1 cellular context compared by ENCODE assay signal in the genomic region with DNA sequence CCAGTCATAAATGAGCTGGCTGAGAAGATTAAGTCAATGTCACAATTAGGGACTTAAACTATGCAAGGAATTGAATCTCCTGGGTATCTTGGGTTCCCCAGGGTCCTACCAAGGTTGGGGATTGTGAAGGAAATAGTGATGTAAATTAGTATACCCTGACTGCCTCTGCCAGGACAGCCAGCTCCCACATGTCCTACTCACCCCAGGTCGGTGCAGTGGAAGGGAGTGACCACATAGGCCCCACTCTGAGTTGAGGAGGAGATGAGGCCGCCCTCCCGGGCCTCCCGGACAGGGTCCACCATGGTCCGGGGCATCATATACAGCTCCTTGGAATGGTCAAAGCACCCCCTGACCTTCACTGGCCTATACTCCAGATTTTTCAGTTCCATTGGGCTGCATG.
TF ChIP-seq lines count a peak whose summit lies in the region.

No MANE protein-coding gene starts in this region.

TF ChIP-seq in WTC11, 78 proteins besides CTCF, POLR2A, EP300 and RAD21 (continued from another document):
- TF ChIP-seq, protein P1, sequence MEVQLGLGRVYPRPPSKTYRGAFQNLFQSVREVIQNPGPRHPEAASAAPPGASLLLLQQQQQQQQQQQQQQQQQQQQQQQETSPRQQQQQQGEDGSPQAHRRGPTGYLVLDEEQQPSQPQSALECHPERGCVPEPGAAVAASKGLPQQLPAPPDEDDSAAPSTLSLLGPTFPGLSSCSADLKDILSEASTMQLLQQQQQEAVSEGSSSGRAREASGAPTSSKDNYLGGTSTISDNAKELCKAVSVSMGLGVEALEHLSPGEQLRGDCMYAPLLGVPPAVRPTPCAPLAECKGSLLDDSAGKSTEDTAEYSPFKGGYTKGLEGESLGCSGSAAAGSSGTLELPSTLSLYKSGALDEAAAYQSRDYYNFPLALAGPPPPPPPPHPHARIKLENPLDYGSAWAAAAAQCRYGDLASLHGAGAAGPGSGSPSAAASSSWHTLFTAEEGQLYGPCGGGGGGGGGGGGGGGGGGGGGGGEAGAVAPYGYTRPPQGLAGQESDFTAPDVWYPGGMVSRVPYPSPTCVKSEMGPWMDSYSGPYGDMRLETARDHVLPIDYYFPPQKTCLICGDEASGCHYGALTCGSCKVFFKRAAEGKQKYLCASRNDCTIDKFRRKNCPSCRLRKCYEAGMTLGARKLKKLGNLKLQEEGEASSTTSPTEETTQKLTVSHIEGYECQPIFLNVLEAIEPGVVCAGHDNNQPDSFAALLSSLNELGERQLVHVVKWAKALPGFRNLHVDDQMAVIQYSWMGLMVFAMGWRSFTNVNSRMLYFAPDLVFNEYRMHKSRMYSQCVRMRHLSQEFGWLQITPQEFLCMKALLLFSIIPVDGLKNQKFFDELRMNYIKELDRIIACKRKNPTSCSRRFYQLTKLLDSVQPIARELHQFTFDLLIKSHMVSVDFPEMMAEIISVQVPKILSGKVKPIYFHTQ (CRISPR knock-in tag; IDR thresholded peaks at IDR 0.05), result peak; percentile 67; the same call in 1 of the 2 replicates
- TF ChIP-seq, protein P2, sequence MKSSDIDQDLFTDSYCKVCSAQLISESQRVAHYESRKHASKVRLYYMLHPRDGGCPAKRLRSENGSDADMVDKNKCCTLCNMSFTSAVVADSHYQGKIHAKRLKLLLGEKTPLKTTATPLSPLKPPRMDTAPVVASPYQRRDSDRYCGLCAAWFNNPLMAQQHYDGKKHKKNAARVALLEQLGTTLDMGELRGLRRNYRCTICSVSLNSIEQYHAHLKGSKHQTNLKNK (CRISPR knock-in tag; IDR thresholded peaks at IDR 0.05), result no peak
